Comparison of ENCODE assay signal across 9 cellular contexts in the genomic region with DNA sequence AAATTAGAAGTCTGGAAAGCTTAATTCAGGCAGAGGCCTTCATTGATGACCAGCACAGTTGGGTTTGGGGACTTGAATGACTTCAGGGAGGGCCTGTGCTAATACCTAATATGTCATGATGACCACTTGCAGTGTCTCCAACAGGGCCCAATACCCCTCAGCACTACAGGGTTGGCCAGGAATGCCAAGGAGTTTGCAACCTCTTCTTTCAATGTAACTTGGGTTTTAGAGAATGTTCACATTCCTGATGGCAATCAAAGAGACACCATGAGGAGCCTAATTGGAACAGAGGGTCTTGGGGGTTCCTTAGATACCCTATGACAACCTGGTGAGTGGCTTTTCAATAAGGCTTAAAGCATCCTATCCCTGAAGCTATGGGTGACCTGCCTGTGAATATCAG. TPM values are rescaled to one million over a fixed set of nuclear protein-coding genes. Genes with fewer than 3 reads are reported as not detected.
"Had no signal": no experiment of that assay in that cellular context is flagged by ENCODE, and none has a peak within 500 bp of the region (broad histone marks: within the 10 kb centered on the region; RNA-seq: fewer than 3 reads in every experiment).

No MANE protein-coding gene starts in this region.

- H3K4me3 ChIP-seq: GM23248, GM23338, HAP-1 had no signal

- H3K9me3 ChIP-seq: HAP-1 had no signal

- H3K27ac ChIP-seq: GM23248 had no signal

- H3K4me3 Mint-ChIP-seq: GM23338, H9, HFFc6 had no signal

- H3K4me1 ChIP-seq: HAP-1 had no signal

- DNase-seq: GM23248, GOT3, H7, H9, HCEC 1CT, HFFc6 had no signal

- H3K36me3 ChIP-seq: HAP-1 had no signal

- H3K27ac Mint-ChIP-seq: GM23338, H9, HFFc6 had no signal

- H3K9me3 Mint-ChIP-seq: GM23338, H9, HFFc6 had no signal

RNA-seq across cellular contexts. Expression of a gene that starts 52.4 kb away (rescaled TPM):
- total RNA-seq: GM23248, H4, HFFc6 had no signal
